ENCODE assay signal across 8 cellular contexts in genomic region chr11:96341237-96342130, GRCh38. TPM values are rescaled to one million over a fixed set of nuclear protein-coding genes. Genes with fewer than 3 reads are reported as not detected.
DNase-seq lines count a peak whose midpoint lies in the region; ATAC-seq and TF ChIP-seq lines count a peak whose summit lies in the region.

No MANE protein-coding gene starts in this region.

- WGBS in right lobe of liver (ENCODE audit: insufficient coverage, low coverage, low lambda C conversion rate, missing lambda C conversion rate): 54% methylated on average over 4 of the region's 26 CpGs

- no peaks in the 10 kb centered on the region for H3K4me1 ChIP-seq in right lobe of liver

- H3K9me3 ChIP-seq in right lobe of liver: no peaks in the 10 kb centered on the region

- no peaks in the 10 kb centered on the region for H3K27me3 ChIP-seq in right lobe of liver

- peak; percentile 29 for ATAC-seq in GM19351 (IDR thresholded peaks at IDR 0.05; ENCODE audit: unreplicated experiment)
- ATAC-seq in activated CD4-positive, CD25-positive, alpha-beta regulatory T cell treated with anti-CD3 and anti-CD28 coated beads, Interleukin-2, amount 50 U/mL, for 24 hours: peak; percentile 44 to 48
- ATAC-seq in right lobe of liver: peak; percentile 12 to 42 (median 28)

- H3K36me3 ChIP-seq in right lobe of liver: no peaks in the 10 kb centered on the region

- TF ChIP-seq CTCF in choroid plexus epithelial cell (conservative IDR thresholded peaks at IDR 0.05; ENCODE audit: low read depth, low read length) (peak; percentile 63), right lobe of liver (IDR thresholded peaks at IDR 0.05) (peak; percentile 14 to 27 (median 18))

- intact Hi-C loops in right lobe of liver (cut with DNase I): no loop called here

- no peak for TF ChIP-seq POLR2A in right lobe of liver (IDR thresholded peaks at IDR 0.05)

- H3K4me3 ChIP-seq in choroid plexus epithelial cell (ENCODE audit: low read depth, low read length) (peak overlapping the region; percentile 83), right lobe of liver (peak overlapping the region; percentile 51 to 60 (median 59))

- H3K27ac ChIP-seq in right lobe of liver: peak overlapping the region; percentile 18 to 66 (median 60)

- peak; percentile 64 for DNase-seq in AG08395 (ENCODE audit: low spot score)
- DNase-seq in HPDE6-E6E7 (ENCODE audit: extremely low spot score): peak; percentile 43
- peak; percentile 71 for DNase-seq in choroid plexus epithelial cell (ENCODE audit: low read depth)
- DNase-seq in right lobe of liver: peak in 2 of 3 donors; percentile 43 to 60
- peak; percentile 29 to 46 (median 40) for DNase-seq in stimulated activated CD4-positive, alpha-beta T cell treated with anti-CD3 and anti-CD28 coated beads, TNF-alpha, amount 100 ng/mL, for 48 hours (ENCODE audit: low read depth in 3 of 3)
- no peak for DNase-seq in NCI-H748 (lab: John Stamatoyannopoulos, UW; ENCODE audit: unreplicated experiment)

RNA-seq across cellular contexts. Expression of gene MAML2, which starts 1.5 kb away (rescaled TPM):
- total RNA-seq in right lobe of liver: 1 to 10 TPM in 5 of 6 experiments, under 1 TPM in 1; 0.92 to 2.3 (median 1.9) TPM

RNA-seq across cellular contexts. Expression of gene CCDC82, which starts 48.2 kb away (rescaled TPM):
- total RNA-seq in right lobe of liver: 10 to 100 TPM in 3 of 6 experiments, 1 to 10 TPM in 3; 8.2 to 12.0 (median 9.6) TPM

RNA-seq across cellular contexts. Expression of gene JRKL, which starts 48.3 kb away (rescaled TPM):
- total RNA-seq in right lobe of liver: 1 to 10 TPM in 5 of 6 experiments, under 1 TPM in 1; 0.86 to 2.7 (median 1.6) TPM
